27 cellular contexts compared by ENCODE assay signal in the genomic region with DNA sequence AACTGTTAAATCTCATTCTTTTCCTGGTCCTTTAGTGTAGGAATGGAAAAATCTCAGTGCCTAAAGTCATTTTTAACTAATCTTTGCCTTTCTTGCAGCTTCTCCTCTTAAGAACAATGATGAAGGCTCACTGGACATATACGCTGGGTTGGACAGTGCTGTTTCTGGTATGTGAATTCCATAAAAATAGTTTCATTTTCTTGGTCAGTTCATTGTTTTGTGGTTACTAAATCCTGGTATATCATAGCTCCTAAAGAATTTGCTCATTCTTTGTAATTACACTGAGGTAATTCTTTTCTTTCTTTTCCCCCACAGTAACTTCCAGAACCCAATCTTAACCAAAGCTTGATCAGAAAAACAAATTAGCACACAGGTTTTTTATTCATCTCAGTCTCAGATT. TPM values are rescaled to one million over a fixed set of nuclear protein-coding genes. Genes with fewer than 3 reads are reported as not detected.
DNase-seq lines count a peak whose midpoint lies in the region; TF ChIP-seq lines count a peak whose summit lies in the region.
"Had no signal": no experiment of that assay in that cellular context is flagged by ENCODE, and none has a peak within 500 bp of the region (broad histone marks: within the 10 kb centered on the region; RNA-seq: fewer than 3 reads in every experiment).

No MANE protein-coding gene starts in this region.

- H3K9me3 ChIP-seq in AG04450 (ENCODE audit: control insufficient read depth, insufficient read depth, low read length) (no peaks in the 10 kb centered on the region), sigmoid colon (no peaks in the 10 kb centered on the region)
- H3K9me3 ChIP-seq: gastrocnemius medialis, HAP-1, upper lobe of left lung had no signal

- WGBS in sigmoid colon, 2 donors = 100% methylated on average over 1 of the region's 1 CpG

- H3K36me3 ChIP-seq in brain microvascular endothelial cell (replicated peaks) (peaks cover 17% of the 10 kb centered on the region), H7 (replicated peaks; ENCODE audit: control insufficient read depth, insufficient read depth, low read length) (peaks cover 8% of the 10 kb centered on the region), sigmoid colon (peaks cover 14 to 74% (median 33%) of the 10 kb centered on the region in 4 donors)

- H3K4me1 ChIP-seq in sigmoid colon = no peaks in the 10 kb centered on the region
- H3K4me1 ChIP-seq: gastrocnemius medialis, HAP-1, upper lobe of left lung had no signal

- H3K4me3 ChIP-seq in AG04450 (ENCODE audit: low read depth, low read length) (no peak overlapping the region), brain microvascular endothelial cell (ENCODE audit: low read depth, low read length) (no peak overlapping the region), H7 (ENCODE audit: insufficient read depth, low read depth, low read length) (no peak overlapping the region), sigmoid colon (no peak overlapping the region)
- H3K4me3 ChIP-seq: gastrocnemius medialis, HAP-1, upper lobe of left lung had no signal

- CTCF ChIA-PET in AG04450 (lab: Charles Lee) = interaction anchor here (0.7 kb wide), 1 partner anchor 9 kb away, joined by 3 read pairs; no protein-coding TSS in a partner anchor

- H3K27ac ChIP-seq in AG04450 (ENCODE audit: low read depth, low read length) (peak overlapping the region; percentile 61), brain microvascular endothelial cell (no peak overlapping the region), sigmoid colon (no peak overlapping the region)
- H3K27ac ChIP-seq: C4-2B, gastrocnemius medialis, upper lobe of left lung had no signal

- no peak for TF ChIP-seq EP300 in sigmoid colon (IDR thresholded peaks at IDR 0.05)

- in situ Hi-C loops in brain microvascular endothelial cell (cut with HindIII; ENCODE audit: low pct_ligation_motif_present, low sequenced_read_pairs) = no loop called here

- H3K27me3 ChIP-seq in AG04450 (ENCODE audit: control insufficient read depth, insufficient read depth, low read length) = no peaks in the 10 kb centered on the region
- no peaks in the 10 kb centered on the region for H3K27me3 ChIP-seq in brain microvascular endothelial cell (replicated peaks)
- no peaks in the 10 kb centered on the region for H3K27me3 ChIP-seq in H7 (ENCODE audit: control insufficient read depth, insufficient read depth, low read length)
- H3K27me3 ChIP-seq in sigmoid colon = no peaks in the 10 kb centered on the region
- H3K27me3 ChIP-seq: gastrocnemius medialis, upper lobe of left lung had no signal

- TF ChIP-seq POLR2A in sigmoid colon (IDR thresholded peaks at IDR 0.05) = no peak

- POLR2A ChIA-PET in AG04450 (lab: Yijun Ruan, JAX) = interaction anchor here (0.5 kb wide), 1 partner anchor 13 kb away, joined by 7 read pairs; no protein-coding TSS in a partner anchor

- intact Hi-C loops in sigmoid colon (cut with DNase I) = no loop called here

- TF ChIP-seq CTCF in AG04450 (IDR thresholded peaks at IDR 0.05; ENCODE audit: low read depth, low read length) = no peak
- no peak for TF ChIP-seq CTCF in brain microvascular endothelial cell (IDR thresholded peaks at IDR 0.05; ENCODE audit: low read depth, low read length, missing control alignments)
- no peak for TF ChIP-seq CTCF in sigmoid colon (IDR thresholded peaks at IDR 0.05)

- DNase-seq in AG04450 (ENCODE audit: low read depth, low spot score) = peak; percentile 20
- DNase-seq in GM04503 (ENCODE audit: low read depth) = peak; percentile 23
- DNase-seq in brain microvascular endothelial cell = peak; percentile 7
- peak; percentile 14 for DNase-seq in kidney tubule cell (ENCODE audit: low spot score)
- no peak for DNase-seq in H7
- DNase-seq in sigmoid colon = no peak
- DNase-seq in activated CD8-positive, alpha-beta memory T cell treated with anti-CD3 and anti-CD28 coated beads, Interleukin-2, amount 50 U/mL, for 48 hours = no peak
- DNase-seq in NCI-H82 treated with DMSO at 0.1 percent for 48 hours (lab: John Stamatoyannopoulos, UW; ENCODE audit: unreplicated experiment) = no peak
- DNase-seq: activated CD4-positive, alpha-beta T cell treated with anti-CD3 and anti-CD28 coated beads for 36 hours; activated naive CD4-positive, alpha-beta T cell treated with anti-CD3 and anti-CD28 coated beads, Interleukin-2, amount 10 ng/mL, durations not matched to agents 7 days and 5 days; aorta; gastrocnemius medialis; hypothalamus; NCI-H1694; NCI-H2171 treated with DMSO at 0.1 percent for 48 hours; NCI-H524; SIG-M5; upper lobe of left lung had no signal

RNA-seq across cellular contexts. Expression of a gene that starts 23.4 kb away (rescaled TPM):
- 6.0 and 10.8 TPM in 2 replicates for polyA plus RNA-seq in AG04450 (2011; rRNA removed)
- polyA minus RNA-seq in AG04450 (2011; rRNA and poly(A)+ RNA removed) = 8.3 and 15.8 TPM in 2 replicates
- 11.3 and 20.2 TPM in 2 replicates for total RNA-seq in H7 (2014; rRNA removed; shearing (Covaris generic))
- 10 to 100 TPM; 16.4 to 25.8 (median 20.7) TPM for total RNA-seq in sigmoid colon
- polyA plus RNA-seq in sigmoid colon = 1 to 10 TPM; 2.1 to 6.3 (median 3.6) TPM

RNA-seq across cellular contexts. Expression of a gene that starts 33.5 kb away (rescaled TPM):
- polyA plus RNA-seq in AG04450 (2011; rRNA removed) = 14.6 and 15.8 TPM in 2 replicates
- 25.6 and 29.1 TPM in 2 replicates for polyA minus RNA-seq in AG04450 (2011; rRNA and poly(A)+ RNA removed)
- total RNA-seq in H7 (2014; rRNA removed; shearing (Covaris generic)) = 53.2 and 79.3 TPM in 2 replicates
- 10 to 100 TPM; 13.2 to 29.9 (median 17.5) TPM for total RNA-seq in sigmoid colon
- polyA plus RNA-seq in sigmoid colon = 10 to 100 TPM in 1 of 3 donors, 1 to 10 TPM in 2; 3.0 to 16.5 (median 3.2) TPM

RNA-seq across cellular contexts. Expression of a gene that starts 41.2 kb away (rescaled TPM):
- polyA plus RNA-seq in AG04450 (2011; rRNA removed) = not detected in 2 replicates
- not detected in 2 replicates for polyA minus RNA-seq in AG04450 (2011; rRNA and poly(A)+ RNA removed)
- total RNA-seq in H7 (2014; rRNA removed; shearing (Covaris generic)) = 0.28 TPM in 1 of 2 replicates, not detected in the other
- total RNA-seq in sigmoid colon = not detected
- not detected for polyA plus RNA-seq in sigmoid colon
- total RNA-seq: A673; activated CD4-positive, alpha-beta T cell treated with anti-CD3 and anti-CD28 coated beads for 36 hours; activated CD8-positive, alpha-beta memory T cell treated with anti-CD3 and anti-CD28 coated beads for 36 hours; aorta; epithelial cell of proximal tubule; gastrocnemius medialis; liver; mononuclear cell; natural killer cell treated with Interleukin-12 subunit alpha and Interleukin-12 subunit beta and Interleukin-15 and Interleukin-18, amount 100 ng/mL, for 72 hours; progenitor cell of endocrine pancreas; upper lobe of left lung had no signal
- polyA plus RNA-seq: aorta, liver had no signal

Comparison
In these comparisons a context has a peak if more than half of its experiments do, and no peak if none do; other contexts are left out.
1. DNase-seq: peak in AG04450 (single experiment), GM04503 (single experiment), brain microvascular endothelial cell (single experiment) and kidney tubule cell (single experiment); none in H7 (single experiment), sigmoid colon (single experiment), activated CD8-positive, alpha-beta memory T cell treated with anti-CD3 and anti-CD28 coated beads, Interleukin-2, amount 50 U/mL, for 48 hours (single experiment) and NCI-H82 treated with DMSO at 0.1 percent for 48 hours (single experiment).